16 cellular contexts compared by ENCODE assay signal in the genomic region with DNA sequence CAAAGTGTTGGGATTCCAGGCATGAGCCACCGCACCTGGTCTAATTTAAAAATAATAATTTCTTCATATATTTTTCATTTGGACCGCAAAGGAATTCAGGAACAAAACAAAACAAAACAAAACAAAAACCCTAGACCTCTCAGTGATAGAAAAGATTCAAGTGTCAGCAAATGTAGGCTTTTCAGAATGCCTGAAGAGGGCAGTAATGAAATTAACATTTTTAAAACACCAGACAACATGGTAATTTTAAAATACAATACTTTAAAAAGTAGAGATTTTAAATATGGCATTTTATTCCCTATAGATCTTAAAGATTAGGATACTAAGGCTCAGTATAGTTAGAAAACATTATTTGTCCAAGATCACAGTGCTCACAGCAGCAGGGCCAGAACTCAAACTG. TPM values are rescaled to one million over a fixed set of nuclear protein-coding genes. Genes with fewer than 3 reads are reported as not detected.
DNase-seq lines count a peak whose midpoint lies in the region; ATAC-seq and TF ChIP-seq lines count a peak whose summit lies in the region.
"Had no signal": no experiment of that assay in that cellular context is flagged by ENCODE, and none has a peak within 500 bp of the region (broad histone marks: within the 10 kb centered on the region; RNA-seq: fewer than 3 reads in every experiment).

No MANE protein-coding gene starts in this region.

- H3K4me3 Mint-ChIP-seq in chondrocyte (ENCODE audit: unreplicated experiment), result no peak overlapping the region
- no peak overlapping the region for H3K4me3 Mint-ChIP-seq in neural progenitor cell
- no peak overlapping the region for H3K4me3 Mint-ChIP-seq in activated CD8-positive, alpha-beta T cell treated with anti-CD3 and anti-CD28 coated beads, Interleukin-2, amount 10 ng/mL, durations not matched to agents 7 days and 5 days

- no peaks in the 10 kb centered on the region for H3K27me3 Mint-ChIP-seq in chondrocyte (ENCODE audit: low read depth)
- no peaks in the 10 kb centered on the region for H3K27me3 Mint-ChIP-seq in neural progenitor cell (ENCODE audit: insufficient read depth, low read depth)
- H3K27me3 Mint-ChIP-seq in activated CD8-positive, alpha-beta T cell treated with anti-CD3 and anti-CD28 coated beads, Interleukin-2, amount 10 ng/mL, durations not matched to agents 7 days and 5 days (ENCODE audit: low read depth), result no peaks in the 10 kb centered on the region

- H3K36me3 Mint-ChIP-seq in chondrocyte (ENCODE audit: low read depth) (peaks cover 14% of the 10 kb centered on the region), neural progenitor cell (peaks cover 17% of the 10 kb centered on the region)
- H3K36me3 Mint-ChIP-seq in activated CD8-positive, alpha-beta T cell treated with anti-CD3 and anti-CD28 coated beads, Interleukin-2, amount 10 ng/mL, durations not matched to agents 7 days and 5 days (ENCODE audit: low read depth), result peaks cover 11% of the 10 kb centered on the region

- peaks cover 29% of the 10 kb centered on the region for H3K4me1 Mint-ChIP-seq in chondrocyte (ENCODE audit: low read depth)
- peaks cover 5% of the 10 kb centered on the region for H3K4me1 Mint-ChIP-seq in neural progenitor cell
- no peaks in the 10 kb centered on the region for H3K4me1 Mint-ChIP-seq in activated CD8-positive, alpha-beta T cell treated with anti-CD3 and anti-CD28 coated beads, Interleukin-2, amount 10 ng/mL, durations not matched to agents 7 days and 5 days (ENCODE audit: low read depth)

- no peaks in the 10 kb centered on the region; the same call in 1 of the 2 replicates for H3K36me3 ChIP-seq in DND-41 (ENCODE audit: insufficient read depth, low read length)
- no peaks in the 10 kb centered on the region for H3K36me3 ChIP-seq in neural progenitor cell

- CTCF ChIA-PET in activated CD8-positive, alpha-beta T cell treated with anti-CD3 and anti-CD28 coated beads, Interleukin-2, amount 10 ng/mL, durations not matched to agents 7 days and 5 days (lab: Charles Lee), result no interaction called here

- no peak overlapping the region for H3K4me3 ChIP-seq in DND-41 (ENCODE audit: low read depth in 1 of 2, low read length in 2 of 2)
- H3K4me3 ChIP-seq in neural progenitor cell, result no peak overlapping the region
- H3K4me3 ChIP-seq: pancreas had no signal

- POLR2A ChIA-PET in activated CD8-positive, alpha-beta T cell treated with anti-CD3 and anti-CD28 coated beads, Interleukin-2, amount 10 ng/mL, durations not matched to agents 7 days and 5 days (lab: Charles Lee), result no interaction called here

- DNase-seq in DND-41, result no peak
- DNase-seq in chondrocyte (ENCODE audit: low spot score), result no peak
- DNase-seq in neural progenitor cell (ENCODE audit: low spot score), result no peak
- no peak for DNase-seq in activated naive CD4-positive, alpha-beta T cell treated with anti-CD3 and anti-CD28 coated beads, Interleukin-2, amount 50 U/mL, for 16 hours
- no peak for DNase-seq in activated CD8-positive, alpha-beta T cell treated with anti-CD3 and anti-CD28 coated beads, Interleukin-2, amount 10 ng/mL, durations not matched to agents 7 days and 5 days
- DNase-seq: activated CD4-positive, alpha-beta T cell treated with anti-CD3 and anti-CD28 coated beads for 4 hours; NCI-H1092; NCI-H524 treated with DMSO at 0.1 percent for 48 hours; stimulated activated CD4-positive, alpha-beta T cell treated with anti-CD3 and anti-CD28 coated beads, Interleukin-2, amount 100 ng/mL, for 48 hours; stimulated activated naive CD8-positive, alpha-beta T cell treated with anti-CD3 and anti-CD28 coated beads, Interleukin-15, Interleukin-2, amounts not matched to agents 100 U/mL and 50 U/mL, for 24 hours had no signal

- H3K27ac Mint-ChIP-seq in chondrocyte (ENCODE audit: unreplicated experiment), result no peak overlapping the region
- no peak overlapping the region for H3K27ac Mint-ChIP-seq in neural progenitor cell
- H3K27ac Mint-ChIP-seq in activated CD8-positive, alpha-beta T cell treated with anti-CD3 and anti-CD28 coated beads, Interleukin-2, amount 10 ng/mL, durations not matched to agents 7 days and 5 days, result no peak overlapping the region
- H3K27ac Mint-ChIP-seq: activated T-helper 2 cell treated with anti-CD3 and anti-CD28 coated beads, Interferon-gamma antibody, Interleukin-2, Interleukin-4, amounts not matched to agents 10 μg/mL and 5 μg/mL and 100 μg/mL, durations not matched to agents 14 hours and 24 hours and 36 hours had no signal

- no peaks in the 10 kb centered on the region for H3K4me1 ChIP-seq in DND-41 (ENCODE audit: insufficient read depth, low read length)
- peaks cover 13% of the 10 kb centered on the region for H3K4me1 ChIP-seq in neural progenitor cell

- H3K27me3 ChIP-seq in DND-41 (ENCODE audit: insufficient read depth, low read length, poor library complexity) (no peaks in the 10 kb centered on the region), neural progenitor cell (no peaks in the 10 kb centered on the region)
- H3K27me3 ChIP-seq: pancreas had no signal

- TF ChIP-seq CTCF in DND-41 (IDR thresholded peaks at IDR 0.05; ENCODE audit: borderline replicate concordance, extremely low read depth, low read length, poor library complexity, severe bottlenecking) (peak; percentile 12), LNCAP (IDR thresholded peaks at IDR 0.05) (peak; percentile 28; the same call in 1 of the 2 replicates), chondrocyte (IDR thresholded peaks at IDR 0.05) (peak; percentile 81), neural progenitor cell (IDR thresholded peaks at IDR 0.05) (peak; percentile 23)

- H3F3A ChIP-seq in neural progenitor cell (ENCODE audit: low read depth), result no peaks in the 10 kb centered on the region

- H4K20me1 ChIP-seq in DND-41 (ENCODE audit: insufficient read depth, low read length) (no peaks in the 10 kb centered on the region; the same call in none of the 2 replicates), neural progenitor cell (ENCODE audit: low read depth) (no peaks in the 10 kb centered on the region)

- ATAC-seq in DND-41 (ENCODE audit: insufficient read depth, low read depth) (no peak), GM18907 (IDR thresholded peaks at IDR 0.05; ENCODE audit: unreplicated experiment) (no peak), HG03135 (IDR thresholded peaks at IDR 0.05; ENCODE audit: unreplicated experiment) (no peak)
- no peak for ATAC-seq in activated CD8-positive, alpha-beta T cell treated with anti-CD3 and anti-CD28 coated beads, Interleukin-2, amount 10 ng/mL, durations not matched to agents 7 days and 5 days
- ATAC-seq: pancreas; stimulated activated naive CD8-positive, alpha-beta T cell treated with anti-CD3 and anti-CD28 coated beads, Interleukin-15, Interleukin-2, amounts not matched to agents 100 U/mL and 50 U/mL, for 24 hours had no signal

- H3K9me3 ChIP-seq in DND-41 (ENCODE audit: insufficient read depth, low read length, severe bottlenecking) (no peaks in the 10 kb centered on the region), neural progenitor cell (ENCODE audit: low read depth) (no peaks in the 10 kb centered on the region)
- H3K9me3 ChIP-seq: pancreas had no signal

- no peaks in the 10 kb centered on the region for H3K9me3 Mint-ChIP-seq in chondrocyte (ENCODE audit: low read depth)
- H3K9me3 Mint-ChIP-seq in neural progenitor cell, result no peaks in the 10 kb centered on the region
- H3K9me3 Mint-ChIP-seq in activated CD8-positive, alpha-beta T cell treated with anti-CD3 and anti-CD28 coated beads, Interleukin-2, amount 10 ng/mL, durations not matched to agents 7 days and 5 days (ENCODE audit: insufficient read depth), result no peaks in the 10 kb centered on the region
- H3K9me3 Mint-ChIP-seq: activated T-helper 2 cell treated with anti-CD3 and anti-CD28 coated beads, Interferon-gamma antibody, Interleukin-2, Interleukin-4, amounts not matched to agents 10 μg/mL and 5 μg/mL and 100 μg/mL, durations not matched to agents 14 hours and 24 hours and 36 hours had no signal

- H3K79me2 ChIP-seq in DND-41 (ENCODE audit: insufficient read depth, low read length) (no peaks in the 10 kb centered on the region), neural progenitor cell (ENCODE audit: low read depth) (no peaks in the 10 kb centered on the region)

- no peak overlapping the region for H3K4me2 ChIP-seq in DND-41 (ENCODE audit: insufficient read depth, low read length)
- H3K4me2 ChIP-seq in neural progenitor cell, result no peak overlapping the region

- H2AFZ ChIP-seq in DND-41 (ENCODE audit: low read depth, low read length) (no peak overlapping the region), neural progenitor cell (replicated peaks) (no peak overlapping the region)

- H3K9ac ChIP-seq in DND-41 (ENCODE audit: low read depth, low read length) (no peak overlapping the region), neural progenitor cell (no peak overlapping the region)

- H3K27ac ChIP-seq in DND-41 (ENCODE audit: low read length) (no peak overlapping the region), neural progenitor cell (no peak overlapping the region)
- H3K27ac ChIP-seq: HL-60, pancreas had no signal

RNA-seq across cellular contexts. Expression of a gene that starts 36.6 kb away (rescaled TPM):
- total RNA-seq in chondrocyte (10.9 to 13.4 TPM (median 11.7 TPM) in 3 replicates), neural progenitor cell (ENCODE audit: low replicate concordance) (24.1 and 26.7 TPM in 2 replicates)
- total RNA-seq in activated CD8-positive, alpha-beta T cell treated with anti-CD3 and anti-CD28 coated beads, Interleukin-2, amount 10 ng/mL, durations not matched to agents 7 days and 5 days, result 1 to 10 TPM; 4.1 to 4.4 TPM

Comparison
In these comparisons a context has a peak if more than half of its experiments do, and no peak if none do; other contexts are left out.
1. CTCF ChIP-seq: peak in every context shown above with its lines; median percentile 81 in chondrocyte; 28 in LNCAP; 23 in neural progenitor cell; 12 in DND-41.